ENCODE assay signal across 9 cellular contexts in the genomic region with DNA sequence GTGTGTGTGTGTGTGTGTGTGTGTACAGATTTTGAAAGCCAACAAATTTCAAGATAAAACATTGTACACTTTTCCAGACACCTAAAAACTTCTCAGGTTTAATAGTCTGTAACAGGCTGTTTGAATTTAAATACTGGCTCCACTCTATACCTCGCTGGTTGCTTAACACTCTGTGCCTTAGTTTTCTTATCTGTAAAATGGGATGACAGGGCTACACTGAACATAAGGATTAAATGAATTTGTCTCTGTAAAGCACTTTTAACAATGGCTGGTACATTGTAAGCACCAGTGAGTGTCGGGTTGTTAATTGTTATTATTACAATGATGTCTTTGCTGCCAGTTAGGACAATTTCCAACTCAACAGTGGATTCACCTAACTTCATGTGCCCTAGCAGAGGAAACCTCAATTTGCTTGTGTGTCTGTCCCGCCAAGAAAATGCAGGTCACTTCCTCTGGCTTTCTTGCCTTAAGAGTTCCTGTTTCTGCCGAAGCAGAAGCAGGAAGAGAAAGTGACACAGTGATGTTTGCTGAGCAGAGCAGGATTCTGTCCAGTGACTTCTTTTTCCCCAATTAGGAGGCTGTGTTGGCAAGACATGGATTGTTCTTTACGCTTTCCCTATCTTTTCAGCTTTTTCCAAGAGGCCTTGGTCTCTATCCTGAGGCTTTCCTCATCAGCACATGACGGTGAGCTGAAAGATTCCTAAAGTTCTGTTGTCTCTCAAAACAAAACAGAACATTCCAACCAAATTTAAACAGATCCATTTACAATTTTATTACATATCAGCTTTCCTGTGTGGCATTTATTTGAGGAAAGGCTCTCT.
A peak's percentile ranks its signal among the peaks of the same experiment; 100 is the strongest.
DNase-seq lines count a peak whose midpoint lies in the region; ATAC-seq, FAIRE-seq and TF ChIP-seq lines count a peak whose summit lies in the region.
"Had no signal": no experiment of that assay in that cellular context is flagged by ENCODE, and none has a peak within 500 bp of the region (broad histone marks: within the 10 kb centered on the region; RNA-seq: fewer than 3 reads in every experiment).

No MANE protein-coding gene starts in this region.

- CTCF ChIA-PET in HepG2 (lab: Yijun Ruan, JAX; ENCODE audit: low intra/inter-chr PET ratio, low total read pairs): no interaction called here

- H3K4me3 ChIP-seq in GM12865 (ENCODE audit: low read depth, low read length): peak overlapping the region; percentile 70
- no peak overlapping the region for H3K4me3 ChIP-seq in HepG2 (replicated peaks in 1 of 3; ENCODE audit: insufficient read depth in 1 of 3, low read depth in 2 of 3, low read length in 3 of 3)
- H3K4me3 ChIP-seq in transverse colon: no peak overlapping the region
- H3K4me3 ChIP-seq: SK-N-MC had no signal

- no peaks in the 10 kb centered on the region for H3K27me3 ChIP-seq in HepG2 (ENCODE audit: control insufficient read depth in 1 of 2, insufficient read depth in 2 of 2, low read length in 2 of 2)
- no peaks in the 10 kb centered on the region for H3K27me3 ChIP-seq in transverse colon

- no TSS peak for BruUV-seq in HepG2 (replicated peaks; lab: Mats Ljungman, UMichigan)

- TF ChIP-seq RAD21 in HepG2 (CRISPR knock-in tag; IDR thresholded peaks at IDR 0.05): no peak

- ATAC-seq in GM21528 (IDR thresholded peaks at IDR 0.05; ENCODE audit: low FRiP score, unreplicated experiment) (peak; percentile 63), HepG2 (no peak)

- no peak overlapping the region for H3K9ac ChIP-seq in HepG2 (ENCODE audit: insufficient read depth, low read depth, low read length)

- intact Hi-C loops in HepG2 (cut with micrococcal nuclease; ENCODE audit: unreplicated experiment): no loop called here
- intact Hi-C loops in transverse colon (cut with DNase I; ENCODE audit: low total_unique reads): no loop called here

- POLR2A ChIA-PET in HepG2 (lab: Yijun Ruan, JAX): no interaction called here

- H3K4me2 ChIP-seq in HepG2 (ENCODE audit: low read depth, low read length): no peak overlapping the region

- 12% methylated on average over 6 of the region's 6 CpGs for WGBS in HepG2 (ENCODE audit: low lambda C conversion rate)
- WGBS in transverse colon (ENCODE audit: low coverage in 1 of 2), 2 donors: 47 to 48% methylated on average over 5 to 6 of the region's 6 CpGs

- H2AFZ ChIP-seq in HepG2 (ENCODE audit: low read length): no peak overlapping the region

- TF ChIP-seq EP300 in HepG2 (IDR thresholded peaks at IDR 0.05; ENCODE audit: low read depth in 2 of 2, low read length in 2 of 2) (no peak), HepG2 (CRISPR knock-in tag; IDR thresholded peaks at IDR 0.05; ENCODE audit: borderline replicate concordance) (no peak), transverse colon (IDR thresholded peaks at IDR 0.05; ENCODE audit: low read depth) (no peak)

- H3K4me1 ChIP-seq in HepG2 (ENCODE audit: insufficient read depth, low read length): no peaks in the 10 kb centered on the region
- peaks cover 0 to 10% (median 0%) of the 10 kb centered on the region in 4 donors for H3K4me1 ChIP-seq in transverse colon

- H3K36me3 ChIP-seq in HepG2 (replicated peaks in 1 of 2; ENCODE audit: control insufficient read depth in 1 of 2, insufficient read depth in 2 of 2, low read length in 2 of 2) (no peaks in the 10 kb centered on the region), transverse colon (no peaks in the 10 kb centered on the region)

- DNase-seq in GM12865 (ENCODE audit: low read depth): peak; percentile 92
- peak; percentile 25 for DNase-seq in M059J (ENCODE audit: low read depth)
- DNase-seq in activated gamma-delta T cell treated with anti-CD3 and anti-CD28 coated beads, Interleukin-2, amount 50 U/mL, for 16 hours (ENCODE audit: low read depth): peak; percentile 21
- DNase-seq in HepG2 (ENCODE audit: low spot score): no peak
- peak; percentile 42 for DNase-seq in transverse colon
- no peak for DNase-seq in DMS153 treated with DMSO at 0.1 percent for 48 hours (lab: John Stamatoyannopoulos, UW; ENCODE audit: unreplicated experiment)
- DNase-seq in ACHN: no peak

- H4K20me1 ChIP-seq in HepG2 (ENCODE audit: insufficient read depth, low read length): no peaks in the 10 kb centered on the region

- no peak for TF ChIP-seq POLR2A in HepG2 (IDR thresholded peaks at IDR 0.05; ENCODE audit: insufficient read depth in 1 of 2, low read depth in 2 of 2, low read length in 2 of 2)
- TF ChIP-seq POLR2A in transverse colon (IDR thresholded peaks at IDR 0.05): no peak

- in situ Hi-C loops in HepG2 (cut with HindIII; ENCODE audit: extremely low pct_ligation_motif_present, low pct_unique_long_range_greater_than_20kb) (no loop called here), transverse colon (cut with MboI; ENCODE audit: low pct_ligation_motif_present in 1 of 4, low pct_unique_long_range_greater_than_20kb in 1 of 4, low sequenced_read_pairs in 3 of 4) (no loop called here), ACHN (cut with HindIII; ENCODE audit: low pct_ligation_motif_present, low pct_unique_long_range_greater_than_20kb, low sequenced_read_pairs) (no loop called here)

- FAIRE-seq in HepG2 (lab: Jason Lieb, UNC): no peak

- no peak for TF ChIP-seq CTCF in GM12865 (IDR thresholded peaks at IDR 0.05; ENCODE audit: insufficient read depth, low read depth, low read length, missing control alignments)
- no peak for TF ChIP-seq CTCF in HepG2 (CRISPR knock-in tag; IDR thresholded peaks at IDR 0.05)
- TF ChIP-seq CTCF in transverse colon (IDR thresholded peaks at IDR 0.05): no peak

- no peaks in the 10 kb centered on the region for H3K79me2 ChIP-seq in HepG2 (ENCODE audit: insufficient read depth, low read length)

- H3K9me3 ChIP-seq in HepG2 (ENCODE audit: low read length): no peaks in the 10 kb centered on the region
- no peaks in the 10 kb centered on the region for H3K9me3 ChIP-seq in transverse colon

- H3K27ac ChIP-seq in HepG2 (ENCODE audit: extremely low read length, insufficient read depth, low read length) (no peak overlapping the region), transverse colon (peak overlapping the region; percentile 39 to 76 (median 54))
- H3K27ac ChIP-seq: SK-N-MC had no signal

TF ChIP-seq in HepG2, 621 proteins besides CTCF, POLR2A, EP300 and RAD21:
- TF ChIP-seq, protein P1, sequence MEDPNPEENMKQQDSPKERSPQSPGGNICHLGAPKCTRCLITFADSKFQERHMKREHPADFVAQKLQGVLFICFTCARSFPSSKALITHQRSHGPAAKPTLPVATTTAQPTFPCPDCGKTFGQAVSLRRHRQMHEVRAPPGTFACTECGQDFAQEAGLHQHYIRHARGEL (CRISPR knock-in tag; IDR thresholded peaks at IDR 0.05): no peak
- 0 out of 2 replicates have a peak, but pooled peaks have one; percentile 11 for TF ChIP-seq ZNF629 (CRISPR knock-in tag; conservative IDR thresholded peaks at IDR 0.05)
TF ChIP-seq in HepG2: peak in this region for 1.

Comparison
In these comparisons a context has a peak if more than half of its experiments do, and no peak if none do; other contexts are left out.
1. DNase-seq: peak in GM12865 (single experiment), M059J (single experiment), activated gamma-delta T cell treated with anti-CD3 and anti-CD28 coated beads, Interleukin-2, amount 50 U/mL, for 16 hours (single experiment) and transverse colon (single experiment); none in HepG2 (single experiment), DMS153 treated with DMSO at 0.1 percent for 48 hours (single experiment) and ACHN (single experiment).